18 cellular contexts compared by ENCODE assay signal in the genomic region with DNA sequence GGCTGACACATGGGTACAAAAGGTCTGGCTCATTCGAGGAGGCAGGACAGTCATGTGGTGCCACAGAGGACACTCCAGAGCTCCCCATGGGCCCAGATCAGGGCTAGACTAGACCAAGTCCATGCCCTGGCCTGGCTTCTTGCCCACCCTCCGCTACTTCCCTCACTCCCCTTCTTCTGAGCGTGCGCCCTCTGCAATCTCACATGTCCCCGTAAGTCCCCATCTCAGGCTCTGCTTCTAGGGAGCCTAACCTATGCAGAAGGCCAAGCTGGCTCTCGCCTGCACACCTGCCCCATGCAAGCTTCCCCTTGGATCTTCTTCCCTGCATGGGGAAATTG.
DNase-seq lines count a peak whose midpoint lies in the region; ATAC-seq and TF ChIP-seq lines count a peak whose summit lies in the region.
"Had no signal": no experiment of that assay in that cellular context is flagged by ENCODE, and none has a peak within 500 bp of the region (broad histone marks: within the 10 kb centered on the region; RNA-seq: fewer than 3 reads in every experiment).

No MANE protein-coding gene starts in this region.

- no peaks in the 10 kb centered on the region for H3K9me3 Mint-ChIP-seq in immature natural killer cell

- H3K36me3 ChIP-seq in RWPE2 (ENCODE audit: low read depth) (no peaks in the 10 kb centered on the region), esophagus muscularis mucosa (no peaks in the 10 kb centered on the region), spleen (no peaks in the 10 kb centered on the region)
- H3K36me3 ChIP-seq: BE2C had no signal

- no peak overlapping the region for H3K4me3 ChIP-seq in RWPE2 (ENCODE audit: severe bottlenecking)
- H3K4me3 ChIP-seq in esophagus muscularis mucosa: no peak overlapping the region
- no peak overlapping the region for H3K4me3 ChIP-seq in spleen
- H3K4me3 ChIP-seq: GM23338 had no signal

- no peak overlapping the region for H3K4me3 Mint-ChIP-seq in immature natural killer cell
- H3K4me3 Mint-ChIP-seq: CD4-positive, alpha-beta T cell; GM23338 had no signal

- TF ChIP-seq POLR2A in esophagus muscularis mucosa (IDR thresholded peaks at IDR 0.05; ENCODE audit: low read depth) (no peak), spleen (IDR thresholded peaks at IDR 0.05) (no peak)

- H3K4me1 Mint-ChIP-seq in immature natural killer cell: no peaks in the 10 kb centered on the region

- WGBS in esophagus muscularis mucosa: 68% methylated on average over 6 of the region's 6 CpGs
- WGBS in spleen, 5 donors: 63 to 87% (median 73%) methylated on average over 5 to 6 of the region's 6 CpGs

- no peak for TF ChIP-seq EP300 in esophagus muscularis mucosa (IDR thresholded peaks at IDR 0.05)

- TF ChIP-seq CTCF in RWPE2 (IDR thresholded peaks at IDR 0.05; ENCODE audit: poor library complexity, severe bottlenecking): no peak
- TF ChIP-seq CTCF in esophagus muscularis mucosa (IDR thresholded peaks at IDR 0.05): no peak
- no peak for TF ChIP-seq CTCF in spleen (IDR thresholded peaks at IDR 0.05 in 8 of 11, conservative IDR thresholded peaks at IDR 0.05 in 3 of 11)

- H3K4me1 ChIP-seq in RWPE2 (ENCODE audit: insufficient read depth, poor library complexity, severe bottlenecking) (peaks cover 16% of the 10 kb centered on the region), esophagus muscularis mucosa (no peaks in the 10 kb centered on the region), spleen (no peaks in the 10 kb centered on the region)
- H3K4me1 ChIP-seq: BE2C, Caco-2 had no signal

- no peaks in the 10 kb centered on the region for H3K9me3 ChIP-seq in RWPE2 (ENCODE audit: severe bottlenecking)
- H3K9me3 ChIP-seq in esophagus muscularis mucosa: peaks cover 0 to under 1% (median 0%) of the 10 kb centered on the region in 4 donors
- peaks cover 0 to 1% (median 0%) of the 10 kb centered on the region in 8 donors for H3K9me3 ChIP-seq in spleen
- H3K9me3 ChIP-seq: BE2C, Caco-2 had no signal

- H3K27me3 ChIP-seq in RWPE2 (ENCODE audit: insufficient read depth, poor library complexity, severe bottlenecking) (no peaks in the 10 kb centered on the region), esophagus muscularis mucosa (peaks cover 0 to 43% (median under 1%) of the 10 kb centered on the region in 4 donors), spleen (replicated peaks in 1 of 7) (peaks cover 0 to 48% (median 0%) of the 10 kb centered on the region in 7 donors)
- H3K27me3 ChIP-seq: BE2C had no signal

- peak; percentile 38 for DNase-seq in activated CD8-positive, alpha-beta memory T cell treated with anti-CD3 and anti-CD28 coated beads, Interleukin-2, amount 50 U/mL, for 48 hours
- no peak for DNase-seq in activated CD8-positive, alpha-beta memory T cell treated with anti-CD3 and anti-CD28 coated beads for 24 hours
- no peak for DNase-seq in RWPE2 (ENCODE audit: low spot score)
- peak; percentile 89 for DNase-seq in esophagus muscularis mucosa (ENCODE audit: extremely low spot score)
- peak; percentile 40 for DNase-seq in spleen
- no peak for DNase-seq in NOMO-1 treated with dmso at 0.1 percent for 144 hours (lab: John Stamatoyannopoulos, UW; ENCODE audit: unreplicated experiment)
- DNase-seq in immature natural killer cell: no peak
- no peak for DNase-seq in DMS53 treated with DMSO at 0.1 percent for 48 hours (lab: John Stamatoyannopoulos, UW; ENCODE audit: unreplicated experiment)
- DNase-seq: BE2C; Caco-2; CD4-positive, alpha-beta T cell; GDM1; NCI-H187; NCI-H345; NCI-H524 treated with DMSO at 0.1 percent for 48 hours; Right ventricle myocardium superior had no signal

- H3K36me3 Mint-ChIP-seq in immature natural killer cell: no peaks in the 10 kb centered on the region

- H3K27ac Mint-ChIP-seq in immature natural killer cell: no peak overlapping the region
- H3K27ac Mint-ChIP-seq: CD4-positive, alpha-beta T cell; GM23338 had no signal

- peak overlapping the region; percentile 59 for H3K27ac ChIP-seq in RWPE2 (ENCODE audit: poor library complexity, severe bottlenecking)
- no peak overlapping the region for H3K27ac ChIP-seq in esophagus muscularis mucosa (replicated peaks in 1 of 4)
- no peak overlapping the region for H3K27ac ChIP-seq in spleen

- intact Hi-C loops in esophagus muscularis mucosa (cut with DNase I) (loop anchor here (5.0 to 10.0 kb wide), 3 partner anchors 295 to 917 kb away; a partner anchor contains a TSS), spleen (cut with DNase I; ENCODE audit: low total_unique reads) (loop anchor here (10.0 kb wide), 2 partner anchors 295 to 915 kb away; no protein-coding TSS in a partner anchor)

- no peak; the same call in 2 of the 3 replicates for ATAC-seq in RWPE2 (ENCODE audit: low read depth)
- ATAC-seq: GM23338, Panc1 had no signal

- H3K27me3 Mint-ChIP-seq in immature natural killer cell (ENCODE audit: low read depth in 3 of 3): peaks cover 0 to 5% (median 2%) of the 10 kb centered on the region in 3 donors

Comparison
In these comparisons a context has a peak if more than half of its experiments do, and no peak if none do; other contexts are left out.
1. DNase-seq: peak in activated CD8-positive, alpha-beta memory T cell treated with anti-CD3 and anti-CD28 coated beads, Interleukin-2, amount 50 U/mL, for 48 hours (single experiment), esophagus muscularis mucosa (single experiment) and spleen (single experiment); none in activated CD8-positive, alpha-beta memory T cell treated with anti-CD3 and anti-CD28 coated beads for 24 hours (single experiment), RWPE2 (single experiment), NOMO-1 treated with dmso at 0.1 percent for 144 hours (single experiment), immature natural killer cell (0 of 3) and DMS53 treated with DMSO at 0.1 percent for 48 hours (single experiment).